ENCODE assay signal across 15 cellular contexts in genomic region chr16:11170696-11171447, GRCh38.
A peak's percentile ranks its signal among the peaks of the same experiment; 100 is the strongest.
DNase-seq lines count a peak whose midpoint lies in the region; ATAC-seq and TF ChIP-seq lines count a peak whose summit lies in the region.
"Had no signal": no experiment of that assay in that cellular context is flagged by ENCODE, and none has a peak within 500 bp of the region (broad histone marks: within the 10 kb centered on the region; RNA-seq: fewer than 3 reads in every experiment).

No MANE protein-coding gene starts in this region.

- 95% methylated on average over 19 of the region's 19 CpGs for WGBS in thymus

- no peaks in the 10 kb centered on the region for H3K9me3 Mint-ChIP-seq in T-helper 2 cell treated with Interferon-gamma antibody and Interleukin-4, amounts not matched to agents 5 μg/mL and 100 μg/mL, for 36 hours
- H3K9me3 Mint-ChIP-seq in stimulated activated naive CD8-positive, alpha-beta T cell treated with anti-CD3 and anti-CD28 coated beads, Interleukin-15, Interleukin-2, amounts not matched to agents 100 ng/mL and 50 ng/mL, for 24 hours = no peaks in the 10 kb centered on the region
- H3K9me3 Mint-ChIP-seq in chondrocyte (ENCODE audit: low read depth) = no peaks in the 10 kb centered on the region
- H3K9me3 Mint-ChIP-seq in naive thymus-derived CD8-positive, alpha-beta T cell = no peaks in the 10 kb centered on the region
- H3K9me3 Mint-ChIP-seq: CD4-positive, CD25-positive, alpha-beta regulatory T cell had no signal

- H3K36me3 ChIP-seq in thymus (ENCODE audit: control insufficient read depth, insufficient read depth) = peaks cover 35% of the 10 kb centered on the region
- H3K36me3 ChIP-seq: HAP-1 had no signal

- H3K27ac Mint-ChIP-seq in T-helper 2 cell treated with Interferon-gamma antibody and Interleukin-4, amounts not matched to agents 5 μg/mL and 100 μg/mL, for 36 hours = peak overlapping the region; percentile 12
- peak overlapping the region; percentile 33 for H3K27ac Mint-ChIP-seq in stimulated activated naive CD8-positive, alpha-beta T cell treated with anti-CD3 and anti-CD28 coated beads, Interleukin-15, Interleukin-2, amounts not matched to agents 100 ng/mL and 50 ng/mL, for 24 hours
- no peak overlapping the region for H3K27ac Mint-ChIP-seq in chondrocyte (ENCODE audit: unreplicated experiment)
- peak overlapping the region in 3 of 10 donors; percentile 15 to 56 (median 31) for H3K27ac Mint-ChIP-seq in naive thymus-derived CD8-positive, alpha-beta T cell

- POLR2A ChIA-PET in naive thymus-derived CD8-positive, alpha-beta T cell (lab: Charles Lee) = interaction anchor here (0.5 kb wide), 1 partner anchor 169 kb away, joined by 3 read pairs; no protein-coding TSS in a partner anchor

- peak overlapping the region; percentile 54 for H3K27ac ChIP-seq in thymus (ENCODE audit: low read depth)
- H3K27ac ChIP-seq: Peyer's patch had no signal

- ATAC-seq in stimulated activated naive CD8-positive, alpha-beta T cell treated with anti-CD3 and anti-CD28 coated beads, Interleukin-15, Interleukin-2, amounts not matched to agents 100 U/mL and 50 U/mL, for 24 hours = no peak
- ATAC-seq in naive thymus-derived CD8-positive, alpha-beta T cell = no peak

- no peak overlapping the region for H3K4me3 Mint-ChIP-seq in T-helper 2 cell treated with Interferon-gamma antibody and Interleukin-4, amounts not matched to agents 5 μg/mL and 100 μg/mL, for 36 hours
- no peak overlapping the region for H3K4me3 Mint-ChIP-seq in stimulated activated naive CD8-positive, alpha-beta T cell treated with anti-CD3 and anti-CD28 coated beads, Interleukin-15, Interleukin-2, amounts not matched to agents 100 ng/mL and 50 ng/mL, for 24 hours
- no peak overlapping the region for H3K4me3 Mint-ChIP-seq in chondrocyte (ENCODE audit: unreplicated experiment)
- H3K4me3 Mint-ChIP-seq in naive thymus-derived CD8-positive, alpha-beta T cell = no peak overlapping the region
- H3K4me3 Mint-ChIP-seq: CD4-positive, CD25-positive, alpha-beta regulatory T cell had no signal

- peaks cover 30% of the 10 kb centered on the region for H3K36me3 Mint-ChIP-seq in T-helper 2 cell treated with Interferon-gamma antibody and Interleukin-4, amounts not matched to agents 5 μg/mL and 100 μg/mL, for 36 hours (ENCODE audit: low read depth)
- peaks cover 39% of the 10 kb centered on the region for H3K36me3 Mint-ChIP-seq in stimulated activated naive CD8-positive, alpha-beta T cell treated with anti-CD3 and anti-CD28 coated beads, Interleukin-15, Interleukin-2, amounts not matched to agents 100 ng/mL and 50 ng/mL, for 24 hours (ENCODE audit: low read depth)
- H3K36me3 Mint-ChIP-seq in chondrocyte (ENCODE audit: low read depth) = peaks cover 38% of the 10 kb centered on the region
- H3K36me3 Mint-ChIP-seq in naive thymus-derived CD8-positive, alpha-beta T cell = peaks cover 0 to 33% (median 20%) of the 10 kb centered on the region in 3 donors

- no peaks in the 10 kb centered on the region for H3K9me3 ChIP-seq in thymus (ENCODE audit: control insufficient read depth)
- H3K9me3 ChIP-seq: HAP-1, Peyer's patch had no signal

- peaks cover 38% of the 10 kb centered on the region for H3K4me1 Mint-ChIP-seq in T-helper 2 cell treated with Interferon-gamma antibody and Interleukin-4, amounts not matched to agents 5 μg/mL and 100 μg/mL, for 36 hours (ENCODE audit: low read depth)
- H3K4me1 Mint-ChIP-seq in stimulated activated naive CD8-positive, alpha-beta T cell treated with anti-CD3 and anti-CD28 coated beads, Interleukin-15, Interleukin-2, amounts not matched to agents 100 ng/mL and 50 ng/mL, for 24 hours (ENCODE audit: low read depth) = peaks cover 34% of the 10 kb centered on the region
- H3K4me1 Mint-ChIP-seq in chondrocyte (ENCODE audit: low read depth) = no peaks in the 10 kb centered on the region
- H3K4me1 Mint-ChIP-seq in naive thymus-derived CD8-positive, alpha-beta T cell = peaks cover 3 to 12% (median 11%) of the 10 kb centered on the region in 4 donors

- no peak for DNase-seq in T-helper 2 cell treated with Interferon-gamma antibody and Interleukin-4, amounts not matched to agents 5 μg/mL and 100 μg/mL, for 36 hours (ENCODE audit: low spot score)
- DNase-seq in T-helper 2 cell = no peak
- no peak for DNase-seq in stimulated activated naive CD8-positive, alpha-beta T cell treated with anti-CD3 and anti-CD28 coated beads, Interleukin-15, Interleukin-2, amounts not matched to agents 100 U/mL and 50 U/mL, for 24 hours
- peak; percentile 54 for DNase-seq in chondrocyte (ENCODE audit: low spot score)
- no peak for DNase-seq in naive thymus-derived CD8-positive, alpha-beta T cell
- no peak for DNase-seq in GDM1 (lab: John Stamatoyannopoulos, UW)
- DNase-seq: CD4-positive, CD25-positive, alpha-beta regulatory T cell; NCI-H1417; NCI-H1930; NCI-H2171; NCI-H774 had no signal

- no peak for TF ChIP-seq CTCF in chondrocyte (IDR thresholded peaks at IDR 0.05)

- no peak overlapping the region for H3K4me3 ChIP-seq in thymus (ENCODE audit: low read length)
- H3K4me3 ChIP-seq: HAP-1, Peyer's patch had no signal

- H3K27me3 ChIP-seq in thymus (ENCODE audit: control insufficient read depth, insufficient read depth) = no peaks in the 10 kb centered on the region
- H3K27me3 ChIP-seq: Peyer's patch had no signal

- no peaks in the 10 kb centered on the region for H3K27me3 Mint-ChIP-seq in T-helper 2 cell treated with Interferon-gamma antibody and Interleukin-4, amounts not matched to agents 5 μg/mL and 100 μg/mL, for 36 hours (ENCODE audit: low read depth)
- H3K27me3 Mint-ChIP-seq in stimulated activated naive CD8-positive, alpha-beta T cell treated with anti-CD3 and anti-CD28 coated beads, Interleukin-15, Interleukin-2, amounts not matched to agents 100 ng/mL and 50 ng/mL, for 24 hours = no peaks in the 10 kb centered on the region
- H3K27me3 Mint-ChIP-seq in chondrocyte (ENCODE audit: low read depth) = no peaks in the 10 kb centered on the region
- H3K27me3 Mint-ChIP-seq in naive thymus-derived CD8-positive, alpha-beta T cell = no peaks in the 10 kb centered on the region
- H3K27me3 Mint-ChIP-seq: CD4-positive, CD25-positive, alpha-beta regulatory T cell had no signal

- H3K4me1 ChIP-seq in thymus (ENCODE audit: control insufficient read depth, insufficient read depth, low read length) = peaks cover 18% of the 10 kb centered on the region
- H3K4me1 ChIP-seq: HAP-1, Peyer's patch had no signal
